In the genomic region with DNA sequence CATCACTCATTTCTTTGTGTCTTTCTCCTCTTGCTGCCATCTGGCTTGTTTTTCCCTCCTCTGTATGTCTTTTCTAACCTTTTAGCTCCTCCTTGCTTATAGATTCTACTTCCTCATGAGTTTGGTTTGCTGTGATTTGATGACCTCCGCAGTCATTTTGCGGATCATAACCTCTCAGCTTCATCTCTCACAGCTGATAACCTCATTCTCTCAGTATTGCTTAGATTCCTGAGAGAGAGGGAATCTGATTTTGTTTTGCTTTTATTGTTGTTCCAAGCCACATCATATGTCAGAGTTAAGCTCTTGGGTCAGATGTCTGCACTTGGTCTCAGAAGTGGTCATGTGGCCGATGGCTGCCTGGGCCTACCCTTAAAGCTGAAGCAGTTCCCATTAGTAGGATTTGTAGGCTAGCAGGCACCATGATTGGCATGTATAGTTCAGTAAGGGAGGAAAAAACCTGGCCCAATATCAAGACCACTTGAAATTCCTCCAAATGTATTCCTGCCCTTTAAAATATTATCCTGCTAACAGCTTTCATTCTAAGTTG, we compare ENCODE assay signal across 23 cellular contexts. TPM values are rescaled to one million over a fixed set of nuclear protein-coding genes. Genes with fewer than 3 reads are reported as not detected.
DNase-seq lines count a peak whose midpoint lies in the region; ATAC-seq and TF ChIP-seq lines count a peak whose summit lies in the region.
"Had no signal": no experiment of that assay in that cellular context is flagged by ENCODE, and none has a peak within 500 bp of the region (broad histone marks: within the 10 kb centered on the region; RNA-seq: fewer than 3 reads in every experiment).

No MANE protein-coding gene starts in this region.

- TF ChIP-seq CTCF in brain (conservative IDR thresholded peaks at IDR 0.05), result no peak

- H3K4me3 ChIP-seq in ACC112 (ENCODE audit: low read depth, low read length), result no peak overlapping the region
- H3K4me3 ChIP-seq: ascending aorta, tibial nerve had no signal

- peak overlapping the region; percentile 15 to 93 (median 83) for H3K27ac Mint-ChIP-seq in brain
- H3K27ac Mint-ChIP-seq in stimulated activated effector memory CD8-positive, alpha-beta T cell treated with anti-CD3 and anti-CD28 coated beads, Interleukin-12 subunit alpha, Interleukin-12 subunit beta, amount 100 ng/mL, for 72 hours, result no peak overlapping the region
- H3K27ac Mint-ChIP-seq: activated CD4-positive, alpha-beta T cell treated with anti-CD3 and anti-CD28 coated beads for 36 hours; CD4-positive, CD25-positive, alpha-beta regulatory T cell had no signal

- H3K9me3 Mint-ChIP-seq in brain, result no peaks in the 10 kb centered on the region
- H3K9me3 Mint-ChIP-seq in stimulated activated effector memory CD8-positive, alpha-beta T cell treated with anti-CD3 and anti-CD28 coated beads, Interleukin-12 subunit alpha, Interleukin-12 subunit beta, amount 100 ng/mL, for 72 hours, result no peaks in the 10 kb centered on the region
- H3K9me3 Mint-ChIP-seq: CD4-positive, CD25-positive, alpha-beta regulatory T cell had no signal

- peak overlapping the region in 3 of 5 experiments; percentile 0 to 8 (median 1) for H3K4me3 Mint-ChIP-seq in brain
- H3K4me3 Mint-ChIP-seq in stimulated activated effector memory CD8-positive, alpha-beta T cell treated with anti-CD3 and anti-CD28 coated beads, Interleukin-12 subunit alpha, Interleukin-12 subunit beta, amount 100 ng/mL, for 72 hours, result no peak overlapping the region
- H3K4me3 Mint-ChIP-seq: activated CD4-positive, alpha-beta T cell treated with anti-CD3 and anti-CD28 coated beads for 36 hours; CD4-positive, CD25-positive, alpha-beta regulatory T cell had no signal

- peak; percentile 53 for DNase-seq in iris pigment epithelial cell (ENCODE audit: low read depth)
- DNase-seq in pons (ENCODE audit: low spot score), result peak; percentile 62
- DNase-seq in GF-D8 (lab: John Stamatoyannopoulos, UW), result no peak
- DNase-seq in stimulated activated effector memory CD8-positive, alpha-beta T cell treated with anti-CD3 and anti-CD28 coated beads, Interleukin-12 subunit alpha, Interleukin-12 subunit beta, amount 100 ng/mL, for 72 hours (ENCODE audit: low spot score in 2 of 2), result no peak
- no peak for DNase-seq in dedifferentiated amniotic fluid mesenchymal stem cell (ENCODE audit: extremely low spot score)
- no peak for DNase-seq in CD1c-positive myeloid dendritic cell (ENCODE audit: extremely low spot score)
- DNase-seq: activated CD4-positive, alpha-beta T cell treated with anti-CD3 and anti-CD28 coated beads for 36 hours; activated naive CD4-positive, alpha-beta T cell; CD4-positive, CD25-positive, alpha-beta regulatory T cell; dermis blood vessel endothelial cell; DMS79 treated with DMSO at 0.1 percent for 48 hours; NCI-H1105 treated with DMSO at 0.1 percent for 48 hours; NCI-H2171 treated with DMSO at 0.1 percent for 48 hours; NCI-H774 had no signal

- H3K27me3 Mint-ChIP-seq in brain, result no peaks in the 10 kb centered on the region
- H3K27me3 Mint-ChIP-seq: activated CD4-positive, alpha-beta T cell treated with anti-CD3 and anti-CD28 coated beads for 36 hours; CD4-positive, CD25-positive, alpha-beta regulatory T cell had no signal

- H3K27ac ChIP-seq in ACC112 (ENCODE audit: low read depth, low read length), result 0 out of 2 replicates have a peak overlapping the region, but pooled peaks have one; percentile 4
- H3K27ac ChIP-seq: ascending aorta, epithelial cell of prostate, HL-60 had no signal

- ATAC-seq in stimulated activated effector memory CD8-positive, alpha-beta T cell treated with anti-CD3 and anti-CD28 coated beads, Interleukin-12 subunit alpha, Interleukin-12 subunit beta, amount 100 ng/mL, for 72 hours, result no peak
- ATAC-seq: activated CD4-positive, alpha-beta T cell treated with anti-CD3 and anti-CD28 coated beads for 36 hours; HCT116; Panc1; SK-N-SH treated with all-trans-retinoic acid at 6 μM for 48 hours had no signal

- H3K4me1 ChIP-seq in ACC112 (ENCODE audit: control insufficient read depth, insufficient read depth, low read length, unreplicated experiment), result peaks cover 41% of the 10 kb centered on the region
- H3K4me1 ChIP-seq: ascending aorta had no signal

- H2AFZ ChIP-seq in ACC112 (ENCODE audit: low read length, unreplicated experiment), result no peak overlapping the region

- H3K4me1 Mint-ChIP-seq in brain, result peaks cover 86% of the 10 kb centered on the region
- peaks cover 58% of the 10 kb centered on the region for H3K4me1 Mint-ChIP-seq in stimulated activated effector memory CD8-positive, alpha-beta T cell treated with anti-CD3 and anti-CD28 coated beads, Interleukin-12 subunit alpha, Interleukin-12 subunit beta, amount 100 ng/mL, for 72 hours

- peaks cover 13% of the 10 kb centered on the region for H3K79me2 ChIP-seq in ACC112 (ENCODE audit: control insufficient read depth, insufficient read depth, low read length, unreplicated experiment)

- H3K36me3 ChIP-seq in ACC112 (ENCODE audit: insufficient read depth, low read length), result peaks cover 7% of the 10 kb centered on the region; the same call in 1 of the 2 replicates

- no peaks in the 10 kb centered on the region for H3K27me3 ChIP-seq in ACC112 (ENCODE audit: insufficient read depth, low read length)
- H3K27me3 ChIP-seq: ascending aorta, tibial nerve had no signal

- peaks cover 32% of the 10 kb centered on the region for H3K36me3 Mint-ChIP-seq in brain
- H3K36me3 Mint-ChIP-seq in stimulated activated effector memory CD8-positive, alpha-beta T cell treated with anti-CD3 and anti-CD28 coated beads, Interleukin-12 subunit alpha, Interleukin-12 subunit beta, amount 100 ng/mL, for 72 hours, result peaks cover 50% of the 10 kb centered on the region

RNA-seq across cellular contexts. Expression of gene ZNF664, which starts 13.4 kb away (rescaled TPM):
- 85.9 TPM for polyA plus RNA-seq in brain (ENCODE audit: insufficient read depth, low read depth, low replicate concordance)

RNA-seq across cellular contexts. Expression of gene CCDC92, which starts 13.8 kb away (rescaled TPM):
- 84.2 TPM for polyA plus RNA-seq in brain (ENCODE audit: insufficient read depth, low read depth, low replicate concordance)

Comparison
In these comparisons a context has a peak if more than half of its experiments do, and no peak if none do; other contexts are left out.
1. DNase-seq: peak in iris pigment epithelial cell (single experiment) and pons (single experiment); none in GF-D8 (single experiment), stimulated activated effector memory CD8-positive, alpha-beta T cell treated with anti-CD3 and anti-CD28 coated beads, Interleukin-12 subunit alpha, Interleukin-12 subunit beta, amount 100 ng/mL, for 72 hours (0 of 2), dedifferentiated amniotic fluid mesenchymal stem cell (single experiment) and CD1c-positive myeloid dendritic cell (single experiment).